ENCODE assay signal across 8 cellular contexts in genomic region chr3:50345586-50345985, GRCh38. TPM values are rescaled to one million over a fixed set of nuclear protein-coding genes. Genes with fewer than 3 reads are reported as not detected.
DNase-seq lines count a peak whose midpoint lies in the region; ATAC-seq, FAIRE-seq and TF ChIP-seq lines count a peak whose summit lies in the region.

Gene ZMYND10, minus strand, starts transcription at chr3:50345732. Its CDS starts 153 bp downstream, at chr3:50345579.

- POLR2A ChIA-PET in AG04450 (lab: Yijun Ruan, JAX) = interaction anchor here (0.7 kb wide), 1 partner anchor 11 kb away, joined by 4 read pairs; no protein-coding TSS in a partner anchor
- POLR2A ChIA-PET in WTC11 (lab: Charles Lee) = interaction anchor here (0.8 to 0.9 kb wide), 2 partner anchors 9 to 53 kb away, joined by 3 read pairs; partner anchors contain the start of gene IFRD2

- CTCF ChIA-PET in AG04450 (lab: Charles Lee) (interaction anchor here (6.6 to 6.7 kb wide), 2 partner anchors 197 to 204 kb away, joined by 53 to 76 read pairs; no protein-coding TSS in a partner anchor), WTC11 (lab: Charles Lee) (interaction anchor here (0.6 to 3.2 kb wide), 10 partner anchors 11 to 265 kb away, joined by 3 to 19 read pairs (median 5); partner anchors contain the start of gene HYAL2)

- H3K9me3 Mint-ChIP-seq in WTC11 = no peaks in the 10 kb centered on the region

- H3K4me1 Mint-ChIP-seq in WTC11 = peaks cover 14% of the 10 kb centered on the region

- H3K27me3 Mint-ChIP-seq in WTC11 (ENCODE audit: low read depth) = peaks cover 61% of the 10 kb centered on the region

- FAIRE-seq in bronchial epithelial cell (lab: Jason Lieb, UNC) = no peak

- H3K4me3 ChIP-seq in AG04450 (ENCODE audit: low read depth, low read length) (peak within 1 kb of the TSS; percentile 60), bronchial epithelial cell (ENCODE audit: low read depth, low read length) (peak within 1 kb of the TSS; percentile 28)

- DNase-seq in AG04450 (ENCODE audit: low read depth, low spot score) = no peak
- peak; percentile 21 for DNase-seq in HPDE6-E6E7 (ENCODE audit: extremely low spot score)
- peak; percentile 89 for DNase-seq in WTC11 (ENCODE audit: low spot score)
- DNase-seq in bronchial epithelial cell (ENCODE audit: low read depth) = peak; percentile 37
- peak; percentile 14 for DNase-seq in kidney glomerular epithelial cell (lab: John Stamatoyannopoulos, UW)
- peak; percentile 73 for DNase-seq in stimulated activated CD4-positive, alpha-beta T cell treated with anti-CD3 and anti-CD28 coated beads, Interleukin-4, amount 100 ng/mL, for 1 hour
- no peak for DNase-seq in NCI-H446 (lab: John Stamatoyannopoulos, UW)

- no peaks in the 10 kb centered on the region for H3K9me3 ChIP-seq in AG04450 (ENCODE audit: control insufficient read depth, insufficient read depth, low read length)

- H3K36me3 Mint-ChIP-seq in WTC11 = peaks cover 7% of the 10 kb centered on the region; the same call in 1 of the 2 replicates

- H3K36me3 ChIP-seq in bronchial epithelial cell (ENCODE audit: control insufficient read depth, insufficient read depth, low read length) = peaks cover 14% of the 10 kb centered on the region

- peak; percentile 67 for ATAC-seq in WTC11
- ATAC-seq in HG02623 (IDR thresholded peaks at IDR 0.05; ENCODE audit: unreplicated experiment) = no peak

- no peaks in the 10 kb centered on the region for H3K27me3 ChIP-seq in AG04450 (ENCODE audit: control insufficient read depth, insufficient read depth, low read length)
- H3K27me3 ChIP-seq in bronchial epithelial cell (ENCODE audit: control insufficient read depth, insufficient read depth, low read length) = no peaks in the 10 kb centered on the region

- no peak within 1 kb of the TSS for H3K27ac Mint-ChIP-seq in WTC11

- no peak within 1 kb of the TSS for H3K27ac ChIP-seq in AG04450 (ENCODE audit: low read depth, low read length)

- no peak for TF ChIP-seq CTCF in AG04450 (IDR thresholded peaks at IDR 0.05; ENCODE audit: low read depth, low read length)
- TF ChIP-seq CTCF in WTC11 (IDR thresholded peaks at IDR 0.05) = no peak
- no peak for TF ChIP-seq CTCF in bronchial epithelial cell (IDR thresholded peaks at IDR 0.05; ENCODE audit: insufficient read depth, low read length, severe bottlenecking)

- H3K4me3 Mint-ChIP-seq in WTC11 = peak within 1 kb of the TSS; percentile 75

TF ChIP-seq in WTC11, 78 proteins besides CTCF, POLR2A, EP300 and RAD21:
- no peak for TF ChIP-seq TP53 (CRISPR knock-in tag; IDR thresholded peaks at IDR 0.05)
- 0 out of 2 replicates have a peak, but pooled peaks have one; percentile 15 for TF ChIP-seq ZNF232 (CRISPR knock-in tag; IDR thresholded peaks at IDR 0.05)
- peak; percentile 53; the same call in 1 of the 2 replicates for TF ChIP-seq MAX (CRISPR knock-in tag; IDR thresholded peaks at IDR 0.05)
- no peak for TF ChIP-seq CREM (CRISPR knock-in tag; IDR thresholded peaks at IDR 0.05)
- 0 out of 2 replicates have a peak, but pooled peaks have one; percentile 40 for TF ChIP-seq IRF1 (CRISPR knock-in tag; IDR thresholded peaks at IDR 0.05)
- TF ChIP-seq ETV6 (CRISPR knock-in tag; IDR thresholded peaks at IDR 0.05) = 0 out of 2 replicates have a peak, but pooled peaks have one; percentile 57
- 0 out of 2 replicates have a peak, but pooled peaks have one; percentile 13 for TF ChIP-seq SP1 (CRISPR knock-in tag; conservative IDR thresholded peaks at IDR 0.05)
- 0 out of 2 replicates have a peak, but pooled peaks have one; percentile 17 for TF ChIP-seq TEAD1 (CRISPR knock-in tag; IDR thresholded peaks at IDR 0.05)

RNA-seq across cellular contexts. Expression of gene ZMYND10, which starts in this region (rescaled TPM):
- polyA plus RNA-seq in AG04450 (2011; rRNA removed) = 0.87 and 1.1 TPM in 2 replicates
- 1.7 and 2.0 TPM in 2 replicates for polyA minus RNA-seq in AG04450 (2011; rRNA and poly(A)+ RNA removed)
- total RNA-seq in WTC11 (2021) (0.46 to 0.80 TPM (median 0.74 TPM) in 3 replicates), bronchial epithelial cell (0.13 and 0.53 TPM in 2 replicates)

Comparison
In these comparisons a context has a peak if more than half of its experiments do, and no peak if none do; other contexts are left out.
1. Peak in DNase-seq and ATAC-seq in WTC11; RNA of the gene not detected or under 1 TPM.
2. Peak in DNase-seq and H3K4me3 ChIP-seq in bronchial epithelial cell; RNA of the gene not detected or under 1 TPM.
3. DNase-seq: peak in HPDE6-E6E7 (single experiment), kidney glomerular epithelial cell (single experiment) and stimulated activated CD4-positive, alpha-beta T cell treated with anti-CD3 and anti-CD28 coated beads, Interleukin-4, amount 100 ng/mL, for 1 hour (single experiment); none in AG04450 (single experiment) and NCI-H446 (0 of 2).